ENCODE assay signal across 17 cellular contexts in genomic region chr18:37309059-37309458, GRCh38.
DNase-seq lines count a peak whose midpoint lies in the region; ATAC-seq and TF ChIP-seq lines count a peak whose summit lies in the region.
"Had no signal": no experiment of that assay in that cellular context is flagged by ENCODE, and none has a peak within 500 bp of the region (broad histone marks: within the 10 kb centered on the region; RNA-seq: fewer than 3 reads in every experiment).

No MANE protein-coding gene starts in this region.

- CTCF ChIA-PET in CD8-positive, alpha-beta memory T cell (lab: Charles Lee) = no interaction called here

- H3K4me1 Mint-ChIP-seq in CD8-positive, alpha-beta memory T cell = no peaks in the 10 kb centered on the region

- H3K27me3 Mint-ChIP-seq in CD8-positive, alpha-beta memory T cell = peaks cover 0 to 1% of the 10 kb centered on the region in 2 donors
- H3K27me3 Mint-ChIP-seq: activated T-cell treated with anti-CD3 and anti-CD28 coated beads, Interleukin-2, amount 50 U/mL, for 24 hours had no signal

- 33% methylated on average over 1 of the region's 1 CpG for WGBS in hepatocyte (ENCODE audit: low lambda C conversion rate, missing lambda C conversion rate)

- H3K27ac Mint-ChIP-seq in CD8-positive, alpha-beta memory T cell = no peak overlapping the region
- H3K27ac Mint-ChIP-seq: activated naive CD4-positive, alpha-beta T cell treated with anti-CD3 and anti-CD28 coated beads, Interleukin-2, amount 50 U/mL, for 72 hours; activated T-cell treated with anti-CD3 and anti-CD28 coated beads, Interleukin-2, amount 50 U/mL, for 24 hours; nephron progenitor cell had no signal

- TF ChIP-seq CTCF in mucosa of descending colon (IDR thresholded peaks at IDR 0.05) = no peak
- TF ChIP-seq CTCF in hepatocyte (IDR thresholded peaks at IDR 0.05; ENCODE audit: poor library complexity) = no peak

- no peak overlapping the region for H3K4me3 Mint-ChIP-seq in CD8-positive, alpha-beta memory T cell
- H3K4me3 Mint-ChIP-seq: activated T-cell treated with anti-CD3 and anti-CD28 coated beads, Interleukin-2, amount 50 U/mL, for 24 hours; nephron progenitor cell had no signal

- no peak overlapping the region for H2AFZ ChIP-seq in hepatocyte

- intact Hi-C loops in mucosa of descending colon (cut with DNase I, micrococcal nuclease) = no loop called here

- no peaks in the 10 kb centered on the region for H3K27me3 ChIP-seq in hepatocyte
- H3K27me3 ChIP-seq in CD8-positive, alpha-beta memory T cell (ENCODE audit: insufficient read depth, low read length, poor library complexity, severe bottlenecking) = no peaks in the 10 kb centered on the region
- H3K27me3 ChIP-seq: BE2C had no signal

- H4K20me1 ChIP-seq in hepatocyte (ENCODE audit: insufficient read depth, poor library complexity, severe bottlenecking) = no peaks in the 10 kb centered on the region

- H3K36me3 ChIP-seq in mucosa of descending colon (ENCODE audit: low read depth) = no peaks in the 10 kb centered on the region
- H3K36me3 ChIP-seq in hepatocyte (replicated peaks; ENCODE audit: insufficient read depth, low read depth) = no peaks in the 10 kb centered on the region
- no peaks in the 10 kb centered on the region for H3K36me3 ChIP-seq in CD8-positive, alpha-beta memory T cell (ENCODE audit: insufficient read depth, low read length)
- H3K36me3 ChIP-seq: BE2C had no signal

- H3K27ac ChIP-seq in hepatocyte = no peak overlapping the region
- no peak overlapping the region for H3K27ac ChIP-seq in CD8-positive, alpha-beta memory T cell (ENCODE audit: low read depth, low read length)
- H3K27ac ChIP-seq: psoas muscle, VCaP had no signal

- ATAC-seq in mucosa of descending colon = peak; percentile 62
- ATAC-seq: activated naive CD4-positive, alpha-beta T cell treated with anti-CD3 and anti-CD28 coated beads, Interleukin-2, amount 50 U/mL, for 72 hours; psoas muscle had no signal

- no peaks in the 10 kb centered on the region for H3K9me2 ChIP-seq in hepatocyte (replicated peaks; ENCODE audit: insufficient read depth)

- H3K4me3 ChIP-seq in mucosa of descending colon (no peak overlapping the region), hepatocyte (no peak overlapping the region)
- no peak overlapping the region for H3K4me3 ChIP-seq in CD8-positive, alpha-beta memory T cell (ENCODE audit: low read length)
- H3K4me3 ChIP-seq: psoas muscle had no signal

- no peak overlapping the region for H3K4me2 ChIP-seq in hepatocyte

- H3K9me3 ChIP-seq in mucosa of descending colon = no peaks in the 10 kb centered on the region
- H3K9me3 ChIP-seq in hepatocyte (ENCODE audit: low read depth) = no peaks in the 10 kb centered on the region
- no peaks in the 10 kb centered on the region for H3K9me3 ChIP-seq in CD8-positive, alpha-beta memory T cell (ENCODE audit: low read length)
- H3K9me3 ChIP-seq: BE2C, psoas muscle had no signal

- DNase-seq in DMS53 treated with DMSO at 0.1 percent for 48 hours (lab: John Stamatoyannopoulos, UW; ENCODE audit: unreplicated experiment) (peak; percentile 45), LHCN-M2 (ENCODE audit: low read depth) (peak; percentile 9), cerebellum (ENCODE audit: low spot score) (peak; percentile 32), mucosa of descending colon (peak in 1 of 3 donors; percentile 57), hepatocyte (ENCODE audit: low spot score) (no peak), NCI-H526 (lab: John Stamatoyannopoulos, UW) (no peak)
- no peak for DNase-seq in CD8-positive, alpha-beta memory T cell
- DNase-seq: activated CD4-positive, alpha-beta T cell treated with anti-CD3 and anti-CD28 coated beads, Interleukin-2, amount 50 U/mL, for 48 hours; activated T-cell treated with anti-CD3 and anti-CD28 coated beads, Interleukin-2, amount 50 U/mL, for 24 hours; BE2C; cortex of kidney; NCI-H2081 treated with DMSO at 0.1 percent for 48 hours; nephron progenitor cell; psoas muscle; stimulated activated CD4-positive, alpha-beta T cell treated with anti-CD3 and anti-CD28 coated beads, Interleukin-12 subunit alpha, Interleukin-12 subunit beta, amount 100 ng/mL, for 4 hours had no signal

- POLR2A ChIA-PET in CD8-positive, alpha-beta memory T cell (lab: Charles Lee) = no interaction called here

- H3K4me1 ChIP-seq in mucosa of descending colon (ENCODE audit: low read depth) = no peaks in the 10 kb centered on the region
- no peaks in the 10 kb centered on the region for H3K4me1 ChIP-seq in hepatocyte (ENCODE audit: insufficient read depth)
- H3K4me1 ChIP-seq in CD8-positive, alpha-beta memory T cell (ENCODE audit: insufficient read depth, low read length) = no peaks in the 10 kb centered on the region
- H3K4me1 ChIP-seq: BE2C, psoas muscle had no signal

- H3K9me3 Mint-ChIP-seq in CD8-positive, alpha-beta memory T cell = no peaks in the 10 kb centered on the region
- H3K9me3 Mint-ChIP-seq: activated naive CD4-positive, alpha-beta T cell treated with anti-CD3 and anti-CD28 coated beads, Interleukin-2, amount 50 U/mL, for 72 hours; activated T-cell treated with anti-CD3 and anti-CD28 coated beads, Interleukin-2, amount 50 U/mL, for 24 hours; nephron progenitor cell had no signal

- H3K79me2 ChIP-seq in hepatocyte = no peaks in the 10 kb centered on the region

- no peaks in the 10 kb centered on the region for H3K36me3 Mint-ChIP-seq in CD8-positive, alpha-beta memory T cell
- H3K36me3 Mint-ChIP-seq: activated naive CD4-positive, alpha-beta T cell treated with anti-CD3 and anti-CD28 coated beads, Interleukin-2, amount 50 U/mL, for 72 hours had no signal

Comparison
In these comparisons a context has a peak if more than half of its experiments do, and no peak if none do; other contexts are left out.
1. DNase-seq: peak in DMS53 treated with DMSO at 0.1 percent for 48 hours (single experiment), LHCN-M2 (single experiment) and cerebellum (single experiment); none in hepatocyte (single experiment), NCI-H526 (0 of 2) and CD8-positive, alpha-beta memory T cell (0 of 5).